8 cellular contexts compared by ENCODE assay signal in genomic region chr10:69335063-69335587, GRCh38. TPM values are rescaled to one million over a fixed set of nuclear protein-coding genes. Genes with fewer than 3 reads are reported as not detected.
DNase-seq lines count a peak whose midpoint lies in the region; ATAC-seq and TF ChIP-seq lines count a peak whose summit lies in the region.

No MANE protein-coding gene starts in this region.

- H3K9me3 ChIP-seq in T-helper 17 cell (ENCODE audit: control insufficient read depth, low read length, poor library complexity, severe bottlenecking): no peaks in the 10 kb centered on the region
- no peaks in the 10 kb centered on the region for H3K9me3 ChIP-seq in endodermal cell (ENCODE audit: control insufficient read depth, low read length)
- no peaks in the 10 kb centered on the region for H3K9me3 ChIP-seq in parathyroid adenoma (ENCODE audit: control insufficient read depth, low read length)
- no peaks in the 10 kb centered on the region for H3K9me3 ChIP-seq in WERI-Rb-1 (ENCODE audit: severe bottlenecking)

- H3K27me3 ChIP-seq in endodermal cell (ENCODE audit: control insufficient read depth, insufficient read depth, low read length, poor library complexity, severe bottlenecking) (no peaks in the 10 kb centered on the region), parathyroid adenoma (ENCODE audit: control insufficient read depth, insufficient read depth, low read length) (no peaks in the 10 kb centered on the region), WERI-Rb-1 (ENCODE audit: insufficient read depth, low read depth, severe bottlenecking) (no peaks in the 10 kb centered on the region)

- DNase-seq in T-helper 17 cell: no peak
- DNase-seq in endodermal cell: peak; percentile 57
- DNase-seq in WERI-Rb-1: no peak
- no peak for DNase-seq in cerebellar cortex (ENCODE audit: low spot score)
- no peak for DNase-seq in activated gamma-delta T cell (lab: John Stamatoyannopoulos, UW)
- DNase-seq in EL: no peak

- H3K36me3 Mint-ChIP-seq in T-helper 17 cell (ENCODE audit: low read depth) (no peaks in the 10 kb centered on the region), endodermal cell (ENCODE audit: low read depth) (peaks cover 3% of the 10 kb centered on the region)

- no peaks in the 10 kb centered on the region for H3K36me3 ChIP-seq in endodermal cell (ENCODE audit: control insufficient read depth, insufficient read depth, low read length)
- no peaks in the 10 kb centered on the region for H3K36me3 ChIP-seq in parathyroid adenoma (ENCODE audit: control insufficient read depth, insufficient read depth, low read length)
- no peaks in the 10 kb centered on the region for H3K36me3 ChIP-seq in WERI-Rb-1

- no peak overlapping the region for H3K4me3 ChIP-seq in endodermal cell (ENCODE audit: low read length)
- H3K4me3 ChIP-seq in parathyroid adenoma (ENCODE audit: low read depth, low read length): no peak overlapping the region
- H3K4me3 ChIP-seq in WERI-Rb-1 (ENCODE audit: low read depth, low read length): no peak overlapping the region

- WGBS in endodermal cell (ENCODE audit: insufficient coverage in 1 of 2, insufficient read length in 1 of 2), 2 experiments: 86 to 93% methylated on average over 7 to 13 of the region's 13 CpGs

- H3K4me3 Mint-ChIP-seq in T-helper 17 cell (peak overlapping the region; percentile 87), endodermal cell (no peak overlapping the region)

- peaks cover 67% of the 10 kb centered on the region for H3K79me2 ChIP-seq in parathyroid adenoma

- H3K4me1 ChIP-seq in endodermal cell (ENCODE audit: control insufficient read depth, insufficient read depth, low read length): peaks cover 6% of the 10 kb centered on the region
- peaks cover 56% of the 10 kb centered on the region for H3K4me1 ChIP-seq in parathyroid adenoma

- no peak overlapping the region for H2AFZ ChIP-seq in parathyroid adenoma

- H3K4me1 Mint-ChIP-seq in T-helper 17 cell (peaks cover 50% of the 10 kb centered on the region), endodermal cell (peaks cover 43% of the 10 kb centered on the region)

- H3K27me3 Mint-ChIP-seq in T-helper 17 cell (no peaks in the 10 kb centered on the region), endodermal cell (ENCODE audit: insufficient read depth) (no peaks in the 10 kb centered on the region)

- TF ChIP-seq CTCF in endodermal cell (conservative IDR thresholded peaks at IDR 0.05): no peak
- no peak for TF ChIP-seq CTCF in parathyroid adenoma (IDR thresholded peaks at IDR 0.05)
- TF ChIP-seq CTCF in WERI-Rb-1 (IDR thresholded peaks at IDR 0.05; ENCODE audit: low read depth, low read length): no peak

- no peak overlapping the region for H3K27ac ChIP-seq in endodermal cell (ENCODE audit: low read depth, low read length)
- peak overlapping the region; percentile 45 for H3K27ac ChIP-seq in parathyroid adenoma
- no peak overlapping the region for H3K27ac ChIP-seq in WERI-Rb-1

- peak; percentile 54 for ATAC-seq in GM21529 (IDR thresholded peaks at IDR 0.05; ENCODE audit: unreplicated experiment)
- ATAC-seq in T-helper 17 cell: peak; percentile 85

- no peak overlapping the region for H3K9ac ChIP-seq in endodermal cell (ENCODE audit: extremely low read depth, low read length, poor library complexity, severe bottlenecking)
- no peak overlapping the region for H3K9ac ChIP-seq in parathyroid adenoma

- H3K9me3 Mint-ChIP-seq in endodermal cell: no peaks in the 10 kb centered on the region

- H3K27ac Mint-ChIP-seq in T-helper 17 cell (peak overlapping the region; percentile 94), endodermal cell (peak overlapping the region; percentile 75)

- no peak overlapping the region for H3K4me2 ChIP-seq in parathyroid adenoma (ENCODE audit: low read length)

RNA-seq across cellular contexts. Expression of gene HK1, which starts 56.8 kb away (rescaled TPM):
- total RNA-seq in T-helper 17 cell (100 to 1,000 TPM in 1 of 2 donors, 10 to 100 TPM in 1; 91.0 to 104 TPM), endodermal cell (10 to 100 TPM; 38.0 to 78.8 TPM)
- polyA plus RNA-seq in endodermal cell (2013, experiment 1 of 2): 48.2 TPM
- 45.5 TPM for polyA plus RNA-seq in endodermal cell (2013, experiment 2 of 2)
